Comparison of ENCODE assay signal across 31 cellular contexts in the genomic region with DNA sequence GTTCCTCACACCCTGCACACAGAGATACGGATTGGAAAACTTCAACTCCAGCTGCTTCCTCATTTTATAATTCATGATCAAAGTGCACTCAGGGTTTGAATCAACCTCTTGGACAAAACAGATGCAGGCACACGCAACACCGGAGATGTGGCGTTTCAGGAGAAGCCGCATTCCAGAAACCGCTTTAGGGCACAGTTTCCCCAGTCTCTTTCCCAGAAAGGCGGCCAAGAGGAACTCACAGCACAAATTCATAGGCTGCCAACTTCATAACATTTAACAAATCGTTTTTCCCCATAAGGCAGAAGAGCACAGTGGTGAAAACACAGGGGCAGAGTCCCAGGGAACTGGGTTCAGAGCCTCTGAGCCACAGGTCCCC. TPM values are rescaled to one million over a fixed set of nuclear protein-coding genes. Genes with fewer than 3 reads are reported as not detected.
"Had no signal": no experiment of that assay in that cellular context is flagged by ENCODE, and none has a peak within 500 bp of the region (broad histone marks: within the 10 kb centered on the region; RNA-seq: fewer than 3 reads in every experiment).

No MANE protein-coding gene starts in this region.

- ATAC-seq: activated CD4-positive, alpha-beta T cell treated with anti-CD3 and anti-CD28 coated beads for 36 hours; activated CD4-positive, CD25-positive, alpha-beta regulatory T cell treated with anti-CD3 and anti-CD28 coated beads, Interleukin-2, amount 50 U/mL, for 24 hours; activated CD8-positive, alpha-beta T cell treated with anti-CD3 and anti-CD28 coated beads, Interleukin-2, amount 10 ng/mL, durations not matched to agents 7 days and 5 days; activated naive CD8-positive, alpha-beta T cell treated with anti-CD3 and anti-CD28 coated beads, Interleukin-2, amount 50 U/mL, for 24 hours; activated T-cell treated with anti-CD3 and anti-CD28 coated beads, Interleukin-2, amount 50 U/mL, for 4 hours; Panc1; WTC11 had no signal

- H3K4me3 ChIP-seq: SJSA1 had no signal

- H3K27me3 ChIP-seq: SJSA1 had no signal

- H3K4me3 Mint-ChIP-seq: activated CD4-positive, alpha-beta T cell treated with anti-CD3 and anti-CD28 coated beads for 36 hours; activated CD4-positive, alpha-beta T cell treated with anti-CD3 and anti-CD28 coated beads, Interleukin-2, amount 10 ng/mL, durations not matched to agents 7 days and 5 days; activated CD8-positive, alpha-beta T cell treated with anti-CD3 and anti-CD28 coated beads, Interleukin-2, amount 10 ng/mL, durations not matched to agents 7 days and 5 days; activated naive CD4-positive, alpha-beta T cell treated with anti-CD3 and anti-CD28 coated beads, Interleukin-2, amount 10 ng/mL, durations not matched to agents 7 days and 5 days; activated naive CD8-positive, alpha-beta T cell; activated naive CD8-positive, alpha-beta T cell treated with anti-CD3 and anti-CD28 coated beads, Interleukin-2, amount 50 U/mL, for 24 hours; activated T-cell treated with anti-CD3 and anti-CD28 coated beads, Interleukin-2, amount 50 U/mL, for 4 hours; activated T-helper 1 cell treated with anti-CD3 and anti-CD28 coated beads, Interleukin-12 subunit alpha, Interleukin-12 subunit beta, Interleukin-2, Interleukin-4 antibody, amounts not matched to agents 30 ng/mL and 10 ng/mL and 1 ng/mL, durations not matched to agents 14 hours and 24 hours and 36 hours; T-helper 1 cell treated with Interleukin-12 subunit alpha and Interleukin-12 subunit beta and Interleukin-4 antibody, amounts not matched to agents 30 μg/mL and 1 μg/mL, for 36 hours; T-helper 2 cell treated with Interferon-gamma antibody and Interleukin-4, amounts not matched to agents 5 μg/mL and 100 μg/mL, for 36 hours; WTC11 had no signal

- H3K4me2 ChIP-seq: SK-N-SH had no signal

- H3K4me1 ChIP-seq: SJSA1 had no signal

- DNase-seq: activated CD4-positive, alpha-beta T cell treated with anti-CD3 and anti-CD28 coated beads for 36 hours; activated CD4-positive, alpha-beta T cell treated with anti-CD3 and anti-CD28 coated beads, Interleukin-2, amount 10 ng/mL, durations not matched to agents 7 days and 5 days; activated CD4-positive, alpha-beta T cell treated with anti-CD3 and anti-CD28 coated beads, Interleukin-2, amount 50 U/mL, for 48 hours; activated CD8-positive, alpha-beta T cell treated with anti-CD3 and anti-CD28 coated beads, Interleukin-2, amount 10 ng/mL, durations not matched to agents 7 days and 5 days; activated naive CD4-positive, alpha-beta T cell treated with anti-CD3 and anti-CD28 coated beads, Interleukin-2, amount 10 ng/mL, durations not matched to agents 7 days and 5 days; activated naive CD8-positive, alpha-beta T cell treated with anti-CD3 and anti-CD28 coated beads, Interleukin-2, amount 50 U/mL, for 24 hours; activated T-cell treated with anti-CD3 and anti-CD28 coated beads for 4 hours; activated T-cell treated with anti-CD3 and anti-CD28 coated beads, Interleukin-2, amount 50 U/mL, for 4 hours; anterior cingulate cortex; Kasumi-1; KG1; NCI-H1105; NCI-H1417 treated with DMSO at 0.1 percent for 48 hours; NCI-H1694; NCI-H1930; NCI-H2081 treated with DMSO at 0.1 percent for 48 hours; NCI-H345; NCI-H524 treated with DMSO at 0.1 percent for 48 hours; RPMI8226; SHP77 treated with DMSO at 0.1 percent for 48 hours; SK-N-SH had no signal

- H3K27me3 Mint-ChIP-seq: activated CD4-positive, alpha-beta T cell treated with anti-CD3 and anti-CD28 coated beads for 36 hours; activated CD4-positive, alpha-beta T cell treated with anti-CD3 and anti-CD28 coated beads, Interleukin-2, amount 10 ng/mL, durations not matched to agents 7 days and 5 days; activated naive CD4-positive, alpha-beta T cell treated with anti-CD3 and anti-CD28 coated beads, Interleukin-2, amount 10 ng/mL, durations not matched to agents 7 days and 5 days; activated naive CD8-positive, alpha-beta T cell; activated naive CD8-positive, alpha-beta T cell treated with anti-CD3 and anti-CD28 coated beads, Interleukin-2, amount 50 U/mL, for 24 hours; brain had no signal

- H3K27ac Mint-ChIP-seq: activated CD4-positive, alpha-beta T cell treated with anti-CD3 and anti-CD28 coated beads for 36 hours; activated CD4-positive, alpha-beta T cell treated with anti-CD3 and anti-CD28 coated beads, Interleukin-2, amount 10 ng/mL, durations not matched to agents 7 days and 5 days; activated CD8-positive, alpha-beta T cell treated with anti-CD3 and anti-CD28 coated beads, Interleukin-2, amount 10 ng/mL, durations not matched to agents 7 days and 5 days; activated naive CD4-positive, alpha-beta T cell treated with anti-CD3 and anti-CD28 coated beads, Interleukin-2, amount 10 ng/mL, durations not matched to agents 7 days and 5 days; activated naive CD8-positive, alpha-beta T cell; activated naive CD8-positive, alpha-beta T cell treated with anti-CD3 and anti-CD28 coated beads, Interleukin-2, amount 50 U/mL, for 24 hours; activated T-helper 1 cell treated with anti-CD3 and anti-CD28 coated beads, Interleukin-12 subunit alpha, Interleukin-12 subunit beta, Interleukin-2, Interleukin-4 antibody, amounts not matched to agents 30 ng/mL and 10 ng/mL and 1 ng/mL, durations not matched to agents 14 hours and 24 hours and 36 hours; T-helper 1 cell treated with Interleukin-12 subunit alpha and Interleukin-12 subunit beta and Interleukin-4 antibody, amounts not matched to agents 30 μg/mL and 1 μg/mL, for 36 hours; T-helper 2 cell treated with Interferon-gamma antibody and Interleukin-4, amounts not matched to agents 5 μg/mL and 100 μg/mL, for 36 hours; WTC11 had no signal

- H3K4me1 Mint-ChIP-seq: activated naive CD4-positive, alpha-beta T cell treated with anti-CD3 and anti-CD28 coated beads, Interleukin-2, amount 10 ng/mL, durations not matched to agents 7 days and 5 days; WTC11 had no signal

- H3K9me3 Mint-ChIP-seq: activated CD4-positive, alpha-beta T cell treated with anti-CD3 and anti-CD28 coated beads, Interleukin-2, amount 10 ng/mL, durations not matched to agents 7 days and 5 days; activated naive CD4-positive, alpha-beta T cell treated with anti-CD3 and anti-CD28 coated beads, Interleukin-2, amount 10 ng/mL, durations not matched to agents 7 days and 5 days; activated naive CD8-positive, alpha-beta T cell treated with anti-CD3 and anti-CD28 coated beads, Interleukin-2, amount 50 U/mL, for 24 hours; activated T-cell treated with anti-CD3 and anti-CD28 coated beads, Interleukin-2, amount 50 U/mL, for 4 hours; activated T-helper 1 cell treated with anti-CD3 and anti-CD28 coated beads, Interleukin-12 subunit alpha, Interleukin-12 subunit beta, Interleukin-2, Interleukin-4 antibody, amounts not matched to agents 30 ng/mL and 10 ng/mL and 1 ng/mL, durations not matched to agents 14 hours and 24 hours and 36 hours; brain; T-helper 1 cell treated with Interleukin-12 subunit alpha and Interleukin-12 subunit beta and Interleukin-4 antibody, amounts not matched to agents 30 μg/mL and 1 μg/mL, for 36 hours; T-helper 2 cell treated with Interferon-gamma antibody and Interleukin-4, amounts not matched to agents 5 μg/mL and 100 μg/mL, for 36 hours had no signal

- H3K27ac ChIP-seq: SJSA1 had no signal

- H3K9me3 ChIP-seq: SJSA1, SK-N-SH had no signal

- H3K9ac ChIP-seq: SK-N-SH had no signal

RNA-seq across cellular contexts. Expression of a gene that starts 20.0 kb away (rescaled TPM):
- total RNA-seq: activated CD4-positive, alpha-beta T cell treated with anti-CD3 and anti-CD28 coated beads for 36 hours; activated CD4-positive, alpha-beta T cell treated with anti-CD3 and anti-CD28 coated beads, Interleukin-2, amount 10 ng/mL, durations not matched to agents 7 days and 5 days; activated CD8-positive, alpha-beta T cell treated with anti-CD3 and anti-CD28 coated beads, Interleukin-2, amount 10 ng/mL, durations not matched to agents 7 days and 5 days; activated T-cell treated with anti-CD3 and anti-CD28 coated beads, Interleukin-2, amount 50 U/mL, for 4 hours; activated T-helper 1 cell treated with anti-CD3 and anti-CD28 coated beads, Interleukin-12 subunit alpha, Interleukin-12 subunit beta, Interleukin-2, Interleukin-4 antibody, amounts not matched to agents 30 ng/mL and 10 ng/mL and 1 ng/mL, durations not matched to agents 14 hours and 24 hours and 36 hours; NCI-H460 had no signal

RNA-seq across cellular contexts. Expression of a gene that starts 31.7 kb away (rescaled TPM):
- total RNA-seq: activated CD4-positive, alpha-beta T cell treated with anti-CD3 and anti-CD28 coated beads for 36 hours; activated CD4-positive, alpha-beta T cell treated with anti-CD3 and anti-CD28 coated beads, Interleukin-2, amount 10 ng/mL, durations not matched to agents 7 days and 5 days; activated CD8-positive, alpha-beta T cell treated with anti-CD3 and anti-CD28 coated beads, Interleukin-2, amount 10 ng/mL, durations not matched to agents 7 days and 5 days; activated T-cell treated with anti-CD3 and anti-CD28 coated beads, Interleukin-2, amount 50 U/mL, for 4 hours; activated T-helper 1 cell treated with anti-CD3 and anti-CD28 coated beads, Interleukin-12 subunit alpha, Interleukin-12 subunit beta, Interleukin-2, Interleukin-4 antibody, amounts not matched to agents 30 ng/mL and 10 ng/mL and 1 ng/mL, durations not matched to agents 14 hours and 24 hours and 36 hours had no signal

RNA-seq across cellular contexts. Expression of a gene that starts 36.3 kb away (rescaled TPM):
- total RNA-seq: activated CD4-positive, alpha-beta T cell treated with anti-CD3 and anti-CD28 coated beads for 36 hours; activated CD4-positive, alpha-beta T cell treated with anti-CD3 and anti-CD28 coated beads, Interleukin-2, amount 10 ng/mL, durations not matched to agents 7 days and 5 days; activated CD8-positive, alpha-beta T cell treated with anti-CD3 and anti-CD28 coated beads, Interleukin-2, amount 10 ng/mL, durations not matched to agents 7 days and 5 days; activated T-helper 1 cell treated with anti-CD3 and anti-CD28 coated beads, Interleukin-12 subunit alpha, Interleukin-12 subunit beta, Interleukin-2, Interleukin-4 antibody, amounts not matched to agents 30 ng/mL and 10 ng/mL and 1 ng/mL, durations not matched to agents 14 hours and 24 hours and 36 hours; WTC11 had no signal
